In genomic region chr20:33667245-33668086, GRCh38 we compare ENCODE assay signal across 8 cellular contexts. TPM values are rescaled to one million over a fixed set of nuclear protein-coding genes. Genes with fewer than 3 reads are reported as not detected.
A peak's percentile ranks its signal among the peaks of the same experiment; 100 is the strongest.
DNase-seq lines count a peak whose midpoint lies in the region; ATAC-seq and TF ChIP-seq lines count a peak whose summit lies in the region.

No MANE protein-coding gene starts in this region.

- peak; percentile 16 for ATAC-seq in HG03095 (IDR thresholded peaks at IDR 0.05; ENCODE audit: unreplicated experiment)
- ATAC-seq in Right ventricle myocardium superior (ENCODE audit: poor library complexity) = peak; percentile 21

- WGBS in prostate gland = 30% methylated on average over 75 of the region's 94 CpGs

- intact Hi-C loops in Right ventricle myocardium superior (cut with DNase I) = no loop called here
- intact Hi-C loops in prostate gland (cut with DNase I) = loop anchor here (5.0 kb wide), 1 partner anchor 210 kb away; no protein-coding TSS in a partner anchor

- no peak for TF ChIP-seq CTCF in prostate gland (IDR thresholded peaks at IDR 0.05)

- peak overlapping the region; percentile 90 to 91 for H3K27ac ChIP-seq in prostate gland

- peak overlapping the region; percentile 73 for H3K9ac ChIP-seq in adipocyte (ENCODE audit: low read length)

- DNase-seq in NK-92 treated with Interleukin-12 subunit alpha and Interleukin-12 subunit beta, amount 100 ng/mL, for 24 hours (lab: John Stamatoyannopoulos, UW) = peak; percentile 53
- no peak for DNase-seq in NK-92 (lab: John Stamatoyannopoulos, UW; ENCODE audit: unreplicated experiment)
- peak; percentile 91 for DNase-seq in RPMI8226
- peak; percentile 63 for DNase-seq in adipocyte (ENCODE audit: low read depth)
- peak; percentile 72 for DNase-seq in Right ventricle myocardium superior
- DNase-seq in prostate gland (ENCODE audit: low spot score) = peak; percentile 79
- no peak for DNase-seq in SW 1271 (lab: John Stamatoyannopoulos, UW)

- H3K36me3 ChIP-seq in adipocyte (ENCODE audit: control insufficient read depth, insufficient read depth, low read length, severe bottlenecking) (peaks cover 30% of the 10 kb centered on the region), prostate gland (no peaks in the 10 kb centered on the region)

- no peaks in the 10 kb centered on the region for H3K27me3 ChIP-seq in adipocyte (replicated peaks; ENCODE audit: control insufficient read depth, insufficient read depth, low read length)
- no peaks in the 10 kb centered on the region for H3K27me3 ChIP-seq in prostate gland (replicated peaks; ENCODE audit: insufficient read depth)

- peak; percentile 24 for TF ChIP-seq POLR2A in prostate gland (IDR thresholded peaks at IDR 0.05)

- peaks cover 44% of the 10 kb centered on the region for H3K4me1 ChIP-seq in adipocyte (ENCODE audit: control insufficient read depth, insufficient read depth, low read length)
- H3K4me1 ChIP-seq in prostate gland (replicated peaks) = peaks cover 9% of the 10 kb centered on the region

- H3K4me3 ChIP-seq in adipocyte (ENCODE audit: low read length) (peak overlapping the region; percentile 65), prostate gland (peak overlapping the region; percentile 51 to 53)

- H3K9me3 ChIP-seq in adipocyte (ENCODE audit: control insufficient read depth, low read length) = no peaks in the 10 kb centered on the region
- H3K9me3 ChIP-seq in prostate gland = no peaks in the 10 kb centered on the region

RNA-seq across cellular contexts. Expression of gene ACTL10, which starts 0.7 kb away (rescaled TPM):
- total RNA-seq in Right ventricle myocardium superior (0.22 TPM), prostate gland (1 to 10 TPM; 7.9 to 8.5 TPM)

RNA-seq across cellular contexts. Expression of gene C20orf144, which starts 5.3 kb away (rescaled TPM):
- total RNA-seq in Right ventricle myocardium superior (not detected), prostate gland (under 1 TPM; 0.14 to 0.91 TPM)

RNA-seq across cellular contexts. Expression of gene NECAB3, which starts 6.8 kb away (rescaled TPM):
- 69.4 TPM for total RNA-seq in Right ventricle myocardium superior
- total RNA-seq in prostate gland = 100 to 1,000 TPM; 142 to 156 TPM

RNA-seq across cellular contexts. Expression of gene E2F1, which starts 18.7 kb away (rescaled TPM):
- total RNA-seq in Right ventricle myocardium superior (1.1 TPM), prostate gland (10 to 100 TPM in 1 of 2 donors, 1 to 10 TPM in 1; 2.0 to 10.1 TPM)

RNA-seq across cellular contexts. Expression of gene PXMP4, which starts 52.6 kb away (rescaled TPM):
- total RNA-seq in Right ventricle myocardium superior (11.7 TPM), prostate gland (10 to 100 TPM; 13.3 to 25.5 TPM)

Comparison
In these comparisons a context has a peak if more than half of its experiments do, and no peak if none do; other contexts are left out.
1. DNase-seq: peak in NK-92 treated with Interleukin-12 subunit alpha and Interleukin-12 subunit beta, amount 100 ng/mL, for 24 hours (single experiment), RPMI8226 (single experiment), adipocyte (single experiment), Right ventricle myocardium superior (single experiment) and prostate gland (single experiment); none in NK-92 (single experiment) and SW 1271 (0 of 2).